In genomic region chr3:54324069-54324468, GRCh38 we compare ENCODE assay signal across 27 cellular contexts.
"Had no signal": no experiment of that assay in that cellular context is flagged by ENCODE, and none has a peak within 500 bp of the region (broad histone marks: within the 10 kb centered on the region; RNA-seq: fewer than 3 reads in every experiment).

No MANE protein-coding gene starts in this region.

- H3K27me3 Mint-ChIP-seq: activated CD4-positive, alpha-beta T cell treated with anti-CD3 and anti-CD28 coated beads, Interleukin-2, amount 10 ng/mL, durations not matched to agents 7 days and 5 days; activated CD8-positive, alpha-beta T cell treated with anti-CD3 and anti-CD28 coated beads for 36 hours; activated naive CD8-positive, alpha-beta T cell; activated T-helper 17 cell treated with anti-CD3 and anti-CD28 coated beads, Interleukin-2, amount 50 U/mL, for 72 hours; central memory CD8-positive, alpha-beta T cell; T-helper 17 cell had no signal

- H3K4me1 Mint-ChIP-seq: activated CD4-positive, alpha-beta T cell treated with anti-CD3 and anti-CD28 coated beads, Interleukin-2, amount 10 ng/mL, durations not matched to agents 7 days and 5 days; activated T-helper 17 cell treated with anti-CD3 and anti-CD28 coated beads, Interleukin-2, amount 50 U/mL, for 72 hours; central memory CD8-positive, alpha-beta T cell; T-helper 17 cell had no signal

- H3K27ac ChIP-seq: brain microvascular endothelial cell, coronary artery, dorsolateral prefrontal cortex had no signal

- DNase-seq: activated CD4-positive, alpha-beta T cell treated with anti-CD3 and anti-CD28 coated beads for 1 hour; activated CD4-positive, alpha-beta T cell treated with anti-CD3 and anti-CD28 coated beads for 4 hours; activated CD4-positive, alpha-beta T cell treated with anti-CD3 and anti-CD28 coated beads, Interleukin-2, amount 10 ng/mL, durations not matched to agents 7 days and 5 days; activated CD4-positive, alpha-beta T cell treated with anti-CD3 and anti-CD28 coated beads, Interleukin-2, amount 50 U/mL, for 4 hours; activated CD8-positive, alpha-beta memory T cell treated with anti-CD3 and anti-CD28 coated beads for 24 hours; activated CD8-positive, alpha-beta T cell treated with anti-CD3 and anti-CD28 coated beads for 36 hours; activated effector memory CD4-positive, alpha-beta T cell treated with Interleukin-2 at 50 U/mL for 16 hours; activated gamma-delta T cell treated with Interleukin-2 at 50 U/mL for 16 hours; activated naive CD4-positive, alpha-beta T cell treated with anti-CD3 and anti-CD28 coated beads, Interleukin-2, amount 50 U/mL, for 16 hours; activated naive CD4-positive, alpha-beta T cell treated with Interleukin-2 at 50 U/mL for 16 hours; activated T-cell treated with anti-CD3 and anti-CD28 coated beads, Interleukin-2, amount 50 U/mL, for 4 hours; amniotic stem cell; anterior cingulate cortex; brain microvascular endothelial cell; dorsolateral prefrontal cortex; effector memory CD4-positive, alpha-beta T cell; endodermal cell; foreskin fibroblast; head of caudate nucleus; T-helper 17 cell had no signal

- H3K4me3 Mint-ChIP-seq: activated CD4-positive, alpha-beta T cell treated with anti-CD3 and anti-CD28 coated beads, Interleukin-2, amount 10 ng/mL, durations not matched to agents 7 days and 5 days; activated CD8-positive, alpha-beta T cell treated with anti-CD3 and anti-CD28 coated beads for 36 hours; activated naive CD8-positive, alpha-beta T cell; activated T-cell treated with anti-CD3 and anti-CD28 coated beads, Interleukin-2, amount 50 U/mL, for 4 hours; activated T-helper 17 cell treated with anti-CD3 and anti-CD28 coated beads, Interleukin-2, amount 50 U/mL, for 72 hours; central memory CD8-positive, alpha-beta T cell; dendritic cell treated with granulocyte-macrophage colony-stimulating factor and Interleukin-4, amounts not matched to agents 40 ng/mL and 50 ng/mL, for 4 days; endodermal cell; T-helper 17 cell; T-helper 2 cell treated with Interferon-gamma antibody and Interleukin-4, amounts not matched to agents 5 μg/mL and 100 μg/mL, for 36 hours; WTC11 had no signal

- H3K27me3 ChIP-seq: brain microvascular endothelial cell, dorsolateral prefrontal cortex had no signal

- H3K36me3 Mint-ChIP-seq: activated naive CD8-positive, alpha-beta T cell; WTC11 had no signal

- H3K4me3 ChIP-seq: coronary artery, dorsolateral prefrontal cortex had no signal

- H3K27ac Mint-ChIP-seq: activated CD4-positive, alpha-beta T cell treated with anti-CD3 and anti-CD28 coated beads, Interleukin-2, amount 10 ng/mL, durations not matched to agents 7 days and 5 days; activated CD8-positive, alpha-beta T cell treated with anti-CD3 and anti-CD28 coated beads for 36 hours; activated naive CD8-positive, alpha-beta T cell; activated T-helper 17 cell treated with anti-CD3 and anti-CD28 coated beads, Interleukin-2, amount 50 U/mL, for 72 hours; dendritic cell treated with granulocyte-macrophage colony-stimulating factor and Interleukin-4, amounts not matched to agents 40 ng/mL and 50 ng/mL, for 4 days; endodermal cell; T-helper 17 cell; T-helper 2 cell treated with Interferon-gamma antibody and Interleukin-4, amounts not matched to agents 5 μg/mL and 100 μg/mL, for 36 hours; WTC11 had no signal

- H3K9me3 Mint-ChIP-seq: activated CD4-positive, alpha-beta T cell treated with anti-CD3 and anti-CD28 coated beads, Interleukin-2, amount 10 ng/mL, durations not matched to agents 7 days and 5 days; activated CD8-positive, alpha-beta T cell treated with anti-CD3 and anti-CD28 coated beads for 36 hours; activated T-helper 17 cell treated with anti-CD3 and anti-CD28 coated beads, Interleukin-2, amount 50 U/mL, for 72 hours; dendritic cell treated with granulocyte-macrophage colony-stimulating factor and Interleukin-4, amounts not matched to agents 40 ng/mL and 50 ng/mL, for 4 days; endodermal cell; T-helper 2 cell treated with Interferon-gamma antibody and Interleukin-4, amounts not matched to agents 5 μg/mL and 100 μg/mL, for 36 hours; WTC11 had no signal

- H3K36me3 ChIP-seq: brain microvascular endothelial cell had no signal
